ENCODE assay signal across 8 cellular contexts in the genomic region with DNA sequence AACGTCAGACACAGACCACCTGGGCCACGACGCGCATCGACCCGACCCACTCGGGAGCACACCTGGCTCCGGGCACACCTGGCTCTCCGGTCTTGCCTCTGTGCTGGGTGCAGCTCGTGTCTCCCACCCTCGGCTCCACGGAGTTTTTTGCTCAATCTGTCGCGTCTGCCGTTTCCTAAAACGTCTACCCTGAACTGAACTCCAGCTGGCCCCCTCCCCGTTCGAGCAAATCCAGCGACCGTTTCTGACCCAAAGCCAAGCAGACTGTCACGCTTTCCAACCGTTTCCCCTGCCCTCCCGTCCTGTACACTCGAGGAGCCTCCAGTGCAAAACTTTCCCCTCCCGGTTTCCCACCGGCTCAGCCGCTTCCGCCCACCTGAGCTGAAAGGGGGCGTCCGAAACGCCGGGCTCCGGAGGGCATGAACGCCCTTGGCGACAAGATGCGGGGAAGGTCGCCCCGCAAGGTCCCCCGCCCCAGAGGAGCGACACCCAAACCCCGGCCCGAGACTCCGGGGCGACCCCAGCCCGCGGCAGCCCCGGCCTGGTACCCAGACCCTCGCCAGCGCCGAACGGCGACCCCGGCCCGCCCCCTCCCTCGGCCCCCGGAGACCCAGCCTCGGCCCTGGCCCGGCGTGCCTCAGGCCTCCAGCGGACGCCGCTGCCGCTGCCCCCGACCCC. TPM values are rescaled to one million over a fixed set of nuclear protein-coding genes. Genes with fewer than 3 reads are reported as not detected.
DNase-seq lines count a peak whose midpoint lies in the region; ATAC-seq and TF ChIP-seq lines count a peak whose summit lies in the region.

No MANE protein-coding gene starts in this region.

- H3K4me3 ChIP-seq in mesenchymal stem cell (ENCODE audit: insufficient read depth in 1 of 2, low read depth in 1 of 2, low read length in 2 of 2) = peak overlapping the region; percentile 84 to 99
- H3K4me3 ChIP-seq in suprapubic skin = peak overlapping the region; percentile 98

- H2AFZ ChIP-seq in mesenchymal stem cell (ENCODE audit: low read depth, low read length) = peak overlapping the region; percentile 29

- peak overlapping the region in 1 of 2 experiments; percentile 61 for H3K14ac ChIP-seq in mesenchymal stem cell (ENCODE audit: low read length in 2 of 2)

- peak overlapping the region; percentile 94 for H3K9ac ChIP-seq in mesenchymal stem cell (ENCODE audit: low read length)

- H3K9me3 Mint-ChIP-seq in dendritic cell treated with granulocyte-macrophage colony-stimulating factor and Interleukin-4, amounts not matched to agents 40 ng/mL and 50 ng/mL, for 4 days = no peaks in the 10 kb centered on the region

- peaks cover 28% of the 10 kb centered on the region for H3K4me1 Mint-ChIP-seq in T-helper 17 cell
- peaks cover 22% of the 10 kb centered on the region for H3K4me1 Mint-ChIP-seq in dendritic cell treated with granulocyte-macrophage colony-stimulating factor and Interleukin-4, amounts not matched to agents 40 ng/mL and 50 ng/mL, for 4 days (ENCODE audit: low read depth)

- peak overlapping the region; percentile 42 for H4K8ac ChIP-seq in mesenchymal stem cell (ENCODE audit: low read length)

- H3K27ac ChIP-seq in mesenchymal stem cell (ENCODE audit: low read length, poor library complexity, severe bottlenecking) (no peak overlapping the region), suprapubic skin (peak overlapping the region; percentile 88)

- H2AK5ac ChIP-seq in mesenchymal stem cell (ENCODE audit: low read length, severe bottlenecking) = no peak overlapping the region

- TF ChIP-seq POLR2A in suprapubic skin (IDR thresholded peaks at IDR 0.05) = no peak

- peaks cover 8% of the 10 kb centered on the region for H3K27me3 Mint-ChIP-seq in T-helper 17 cell
- peaks cover 38% of the 10 kb centered on the region for H3K27me3 Mint-ChIP-seq in dendritic cell treated with granulocyte-macrophage colony-stimulating factor and Interleukin-4, amounts not matched to agents 40 ng/mL and 50 ng/mL, for 4 days

- no peak for TF ChIP-seq EP300 in suprapubic skin (IDR thresholded peaks at IDR 0.05)

- H3K4me2 ChIP-seq in mesenchymal stem cell (ENCODE audit: low read length, poor library complexity, severe bottlenecking) = peak overlapping the region; percentile 82

- H3K4me1 ChIP-seq in mesenchymal stem cell (ENCODE audit: control insufficient read depth, insufficient read depth, low read depth, low read length) (peaks cover 11% of the 10 kb centered on the region), suprapubic skin (peaks cover 37% of the 10 kb centered on the region)

- peak overlapping the region in 1 of 2 experiments; percentile 34 for H3K23ac ChIP-seq in mesenchymal stem cell (ENCODE audit: low read length in 2 of 2)

- H2BK120ac ChIP-seq in mesenchymal stem cell (ENCODE audit: low read depth, low read length) = peak overlapping the region; percentile 73

- H3K18ac ChIP-seq in mesenchymal stem cell (ENCODE audit: low read depth in 1 of 2, low read length in 2 of 2) = peak overlapping the region; percentile 66 to 71

- TF ChIP-seq CTCF in suprapubic skin (IDR thresholded peaks at IDR 0.05) = no peak

- peak overlapping the region; percentile 0 to 66 for H2BK12ac ChIP-seq in mesenchymal stem cell (ENCODE audit: low read length in 2 of 2)

- H3K79me1 ChIP-seq in mesenchymal stem cell (replicated peaks; ENCODE audit: low read length, poor library complexity, severe bottlenecking) = peaks cover 17% of the 10 kb centered on the region

- peak; percentile 4 for ATAC-seq in HG02610 (IDR thresholded peaks at IDR 0.05; ENCODE audit: unreplicated experiment)
- ATAC-seq in T-helper 17 cell = peak; percentile 19

- peak overlapping the region; percentile 53 for H4K91ac ChIP-seq in mesenchymal stem cell (ENCODE audit: low read length)

- peak overlapping the region; percentile 91 for H3K27ac Mint-ChIP-seq in T-helper 17 cell
- peak overlapping the region; percentile 2 for H3K27ac Mint-ChIP-seq in dendritic cell treated with granulocyte-macrophage colony-stimulating factor and Interleukin-4, amounts not matched to agents 40 ng/mL and 50 ng/mL, for 4 days

- H3K27me3 ChIP-seq in mesenchymal stem cell (ENCODE audit: control insufficient read depth in 1 of 2, insufficient read depth in 1 of 2, low read length in 2 of 2) (no peaks in the 10 kb centered on the region), suprapubic skin (no peaks in the 10 kb centered on the region)

- H3K9me3 ChIP-seq in T-helper 17 cell (ENCODE audit: control insufficient read depth, low read length, poor library complexity, severe bottlenecking) = no peaks in the 10 kb centered on the region
- H3K9me3 ChIP-seq in mesenchymal stem cell (ENCODE audit: control insufficient read depth, low read length) = peaks cover 1% of the 10 kb centered on the region
- H3K9me3 ChIP-seq in suprapubic skin = no peaks in the 10 kb centered on the region

- H3K36me3 ChIP-seq in mesenchymal stem cell (ENCODE audit: control insufficient read depth in 1 of 2, insufficient read depth in 2 of 2, low read depth in 1 of 2, low read length in 2 of 2) (peaks cover 0 to 2% of the 10 kb centered on the region in 2 experiments), suprapubic skin (no peaks in the 10 kb centered on the region)

- peak overlapping the region; percentile 47 to 71 for H3K4ac ChIP-seq in mesenchymal stem cell (ENCODE audit: low read depth in 1 of 2, low read length in 2 of 2)

- under 1% methylated on average over 45 of the region's 64 CpGs for WGBS in mesenchymal stem cell
- WGBS in suprapubic skin = under 1% methylated on average over 27 of the region's 64 CpGs

- H2BK15ac ChIP-seq in mesenchymal stem cell (ENCODE audit: low read depth, poor library complexity, severe bottlenecking) = peak overlapping the region; percentile 85

- intact Hi-C loops in dendritic cell treated with granulocyte-macrophage colony-stimulating factor and Interleukin-4, amounts not matched to agents 40 ng/mL and 50 ng/mL, for 4 days (cut with micrococcal nuclease) = loop anchor here (5.0 kb wide), 1 partner anchor 70 kb away; no protein-coding TSS in a partner anchor

- H3K4me3 Mint-ChIP-seq in T-helper 17 cell = peak overlapping the region; percentile 94
- peak overlapping the region; percentile 84 for H3K4me3 Mint-ChIP-seq in dendritic cell treated with granulocyte-macrophage colony-stimulating factor and Interleukin-4, amounts not matched to agents 40 ng/mL and 50 ng/mL, for 4 days

- peak; percentile 33 for DNase-seq in ELR (ENCODE audit: low read depth)
- DNase-seq in T-helper 17 cell = peak in 1 of 3 donors; percentile 15
- no peak for DNase-seq in mesenchymal stem cell
- DNase-seq in suprapubic skin (ENCODE audit: low spot score in 2 of 2) = peak in 1 of 2 donors; percentile 73
- no peak for DNase-seq in DMS153 treated with DMSO at 0.1 percent for 48 hours (lab: John Stamatoyannopoulos, UW; ENCODE audit: unreplicated experiment)
- no peak for DNase-seq in NCI-H1930 (lab: John Stamatoyannopoulos, UW)

- no peaks in the 10 kb centered on the region for H3K36me3 Mint-ChIP-seq in T-helper 17 cell (ENCODE audit: low read depth)
- H3K36me3 Mint-ChIP-seq in dendritic cell treated with granulocyte-macrophage colony-stimulating factor and Interleukin-4, amounts not matched to agents 40 ng/mL and 50 ng/mL, for 4 days (ENCODE audit: low read depth) = no peaks in the 10 kb centered on the region

- no peak overlapping the region for H2BK5ac ChIP-seq in mesenchymal stem cell (ENCODE audit: low read depth, low read length, poor library complexity, severe bottlenecking)

RNA-seq across cellular contexts. Expression of a gene that starts 0.6 kb away (rescaled TPM):
- total RNA-seq in T-helper 17 cell (10 to 100 TPM; 23.1 to 25.8 TPM), suprapubic skin (10 to 100 TPM; 29.8 to 55.7 (median 46.8) TPM)
- polyA plus RNA-seq in mesenchymal stem cell (2013, experiment 1 of 2) = 29.0 TPM
- 33.4 TPM for polyA plus RNA-seq in mesenchymal stem cell (2013, experiment 2 of 2)
